In the genomic region with DNA sequence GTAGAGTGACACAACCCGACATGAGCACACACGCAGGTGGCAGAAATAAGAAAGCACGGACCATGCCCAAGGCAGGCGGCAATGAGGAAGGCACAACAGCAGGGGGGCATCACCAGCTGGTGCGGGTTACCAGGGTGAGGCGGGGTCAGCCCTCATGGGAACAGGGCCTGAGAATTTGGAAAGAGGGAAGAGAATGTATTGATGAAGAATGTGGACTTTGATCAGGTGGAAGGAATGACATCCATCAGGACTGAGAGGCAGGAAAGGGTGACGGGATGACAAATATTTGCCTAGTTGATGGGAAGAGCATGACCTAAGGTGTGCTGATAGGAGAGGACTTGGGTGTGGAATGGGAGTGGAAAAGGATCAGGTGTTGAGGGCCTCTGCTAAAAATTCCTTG, we compare ENCODE assay signal across 17 cellular contexts.
DNase-seq lines count a peak whose midpoint lies in the region; ATAC-seq and TF ChIP-seq lines count a peak whose summit lies in the region.
"Had no signal": no experiment of that assay in that cellular context is flagged by ENCODE, and none has a peak within 500 bp of the region (broad histone marks: within the 10 kb centered on the region; RNA-seq: fewer than 3 reads in every experiment).

No MANE protein-coding gene starts in this region.

- peaks cover 0 to 5% (median 0%) of the 10 kb centered on the region in 4 donors for H3K4me1 ChIP-seq in liver (ENCODE audit: control insufficient read depth in 4 of 4, insufficient read depth in 4 of 4, low read length in 3 of 4)
- no peaks in the 10 kb centered on the region for H3K4me1 ChIP-seq in upper lobe of right lung

- no peaks in the 10 kb centered on the region for H3K36me3 ChIP-seq in liver (ENCODE audit: control insufficient read depth in 4 of 4, insufficient read depth in 3 of 4, low read depth in 1 of 4, low read length in 3 of 4)
- no peaks in the 10 kb centered on the region for H3K36me3 ChIP-seq in upper lobe of right lung

- no peaks in the 10 kb centered on the region for H3K4me1 Mint-ChIP-seq in central memory CD8-positive, alpha-beta T cell
- no peaks in the 10 kb centered on the region for H3K4me1 Mint-ChIP-seq in stimulated activated effector memory CD8-positive, alpha-beta T cell treated with anti-CD3 and anti-CD28 coated beads, Interleukin-12 subunit alpha, Interleukin-12 subunit beta, amount 100 ng/mL, for 72 hours
- H3K4me1 Mint-ChIP-seq: B cell had no signal

- TF ChIP-seq CTCF in liver (IDR thresholded peaks at IDR 0.05; ENCODE audit: low read depth, low read length, missing input control) (no peak), upper lobe of right lung (IDR thresholded peaks at IDR 0.05) (no peak), GM13977 (IDR thresholded peaks at IDR 0.05; ENCODE audit: extremely low read depth, insufficient read depth, missing control alignments) (no peak)

- no peaks in the 10 kb centered on the region for H3K9me3 ChIP-seq in liver (ENCODE audit: control insufficient read depth in 4 of 4, low read length in 3 of 4)
- H3K9me3 ChIP-seq in upper lobe of right lung, result no peaks in the 10 kb centered on the region

- 62% methylated on average over 7 of the region's 7 CpGs for WGBS in liver

- H3K9me3 Mint-ChIP-seq in central memory CD8-positive, alpha-beta T cell, result no peaks in the 10 kb centered on the region
- no peaks in the 10 kb centered on the region for H3K9me3 Mint-ChIP-seq in stimulated activated effector memory CD8-positive, alpha-beta T cell treated with anti-CD3 and anti-CD28 coated beads, Interleukin-12 subunit alpha, Interleukin-12 subunit beta, amount 100 ng/mL, for 72 hours

- no peaks in the 10 kb centered on the region for H3K27me3 Mint-ChIP-seq in central memory CD8-positive, alpha-beta T cell
- H3K27me3 Mint-ChIP-seq: B cell had no signal

- H3K4me3 ChIP-seq in liver (ENCODE audit: low read depth in 1 of 3, low read length in 3 of 3) (no peak overlapping the region), upper lobe of right lung (no peak overlapping the region)

- H3K27ac Mint-ChIP-seq in central memory CD8-positive, alpha-beta T cell (ENCODE audit: low read depth), result peak overlapping the region; percentile 44
- no peak overlapping the region for H3K27ac Mint-ChIP-seq in stimulated activated effector memory CD8-positive, alpha-beta T cell treated with anti-CD3 and anti-CD28 coated beads, Interleukin-12 subunit alpha, Interleukin-12 subunit beta, amount 100 ng/mL, for 72 hours
- H3K27ac Mint-ChIP-seq: B cell had no signal

- H3K27ac ChIP-seq in liver (ENCODE audit: low read depth in 1 of 2, low read length in 2 of 2) (no peak overlapping the region), upper lobe of right lung (no peak overlapping the region)
- H3K27ac ChIP-seq: 22Rv1, KMS-11 had no signal

- no peak overlapping the region for H3K4me3 Mint-ChIP-seq in central memory CD8-positive, alpha-beta T cell
- H3K4me3 Mint-ChIP-seq in stimulated activated effector memory CD8-positive, alpha-beta T cell treated with anti-CD3 and anti-CD28 coated beads, Interleukin-12 subunit alpha, Interleukin-12 subunit beta, amount 100 ng/mL, for 72 hours, result no peak overlapping the region
- H3K4me3 Mint-ChIP-seq: B cell had no signal

- intact Hi-C loops in upper lobe of right lung (cut with DNase I), result no loop called here

- no peak for TF ChIP-seq RAD21 in liver (IDR thresholded peaks at IDR 0.05)

- H3K9ac ChIP-seq in liver (ENCODE audit: low read depth in 1 of 2, low read length in 2 of 2), result no peak overlapping the region
- H3K9ac ChIP-seq: KMS-11 had no signal

- peaks cover 1% of the 10 kb centered on the region for H3K36me3 Mint-ChIP-seq in central memory CD8-positive, alpha-beta T cell (ENCODE audit: insufficient read depth)
- H3K36me3 Mint-ChIP-seq in stimulated activated effector memory CD8-positive, alpha-beta T cell treated with anti-CD3 and anti-CD28 coated beads, Interleukin-12 subunit alpha, Interleukin-12 subunit beta, amount 100 ng/mL, for 72 hours, result peaks cover 8% of the 10 kb centered on the region

- ATAC-seq in central memory CD8-positive, alpha-beta T cell (replicated peaks; ENCODE audit: extremely low read depth, poor library complexity, severe bottlenecking), result no peak
- peak; percentile 30 for ATAC-seq in upper lobe of right lung
- ATAC-seq in stimulated activated effector memory CD8-positive, alpha-beta T cell treated with anti-CD3 and anti-CD28 coated beads, Interleukin-12 subunit alpha, Interleukin-12 subunit beta, amount 100 ng/mL, for 72 hours, result no peak
- ATAC-seq: Right ventricle myocardium inferior had no signal

- peak; percentile 52 for DNase-seq in DMS53 (lab: John Stamatoyannopoulos, UW)
- DNase-seq in DMS53 treated with DMSO at 0.1 percent for 48 hours (lab: John Stamatoyannopoulos, UW; ENCODE audit: unreplicated experiment), result no peak
- no peak for DNase-seq in central memory CD8-positive, alpha-beta T cell (ENCODE audit: low spot score in 2 of 2)
- no peak for DNase-seq in upper lobe of right lung
- DNase-seq in activated CD4-positive, alpha-beta T cell treated with anti-CD3 and anti-CD28 coated beads, Interleukin-2, amount 50 U/mL, for 1 hour, result no peak
- no peak for DNase-seq in GM13977 (ENCODE audit: low spot score)
- no peak for DNase-seq in stimulated activated effector memory CD8-positive, alpha-beta T cell treated with anti-CD3 and anti-CD28 coated beads, Interleukin-12 subunit alpha, Interleukin-12 subunit beta, amount 100 ng/mL, for 72 hours (ENCODE audit: low spot score in 2 of 2)
- DNase-seq: NCI-H1417 treated with DMSO at 0.1 percent for 48 hours; NCI-H2029; NCI-H345; NCI-H526 treated with DMSO at 0.1 percent for 48 hours; NK-92 treated with Interleukin-12 subunit alpha and Interleukin-12 subunit beta, amount 100 ng/mL, for 24 hours had no signal

- in situ Hi-C loops in GM13977 (cut with MboI; ENCODE audit: low pct_unique_long_range_greater_than_20kb, low sequenced_read_pairs, unreplicated experiment), result no loop called here

- H3K27me3 ChIP-seq in liver (ENCODE audit: control insufficient read depth in 4 of 4, insufficient read depth in 4 of 4, low read length in 3 of 4) (no peaks in the 10 kb centered on the region), upper lobe of right lung (no peaks in the 10 kb centered on the region)

TF ChIP-seq in liver, 16 proteins besides CTCF, POLR2A, EP300 and RAD21:
- TF ChIP-seq HNF4A (conservative IDR thresholded peaks at IDR 0.05) (peak; percentile 44 to 67), YY1 (IDR thresholded peaks at IDR 0.05) (no peak), HNF4G (IDR thresholded peaks at IDR 0.05) (peak; percentile 71), RXRA (IDR thresholded peaks at IDR 0.05) (peak in 1 of 2 donors; percentile 13), SP1 (IDR thresholded peaks at IDR 0.05) (peak; percentile 51)
